In genomic region chr1:18093193-18093592, GRCh38 we compare ENCODE assay signal across 19 cellular contexts. TPM values are rescaled to one million over a fixed set of nuclear protein-coding genes. Genes with fewer than 3 reads are reported as not detected.
DNase-seq lines count a peak whose midpoint lies in the region; TF ChIP-seq lines count a peak whose summit lies in the region.
"Had no signal": no experiment of that assay in that cellular context is flagged by ENCODE, and none has a peak within 500 bp of the region (broad histone marks: within the 10 kb centered on the region; RNA-seq: fewer than 3 reads in every experiment).

No MANE protein-coding gene starts in this region.

- H3K9ac ChIP-seq in endodermal cell (ENCODE audit: extremely low read depth, low read length, poor library complexity, severe bottlenecking), result no peak overlapping the region
- H3K9ac ChIP-seq in trophoblast cell (ENCODE audit: low read length), result no peak overlapping the region

- H3K4me1 ChIP-seq in endodermal cell (ENCODE audit: control insufficient read depth, insufficient read depth, low read length) (peaks cover 13% of the 10 kb centered on the region), trophoblast cell (ENCODE audit: control insufficient read depth in 1 of 2, insufficient read depth in 2 of 2, low read length in 2 of 2) (peaks cover 29 to 40% of the 10 kb centered on the region in 2 experiments)
- H3K4me1 ChIP-seq: BE2C had no signal

- H3K4ac ChIP-seq in trophoblast cell (ENCODE audit: low read depth, low read length), result no peak overlapping the region

- no peaks in the 10 kb centered on the region for H3K79me2 ChIP-seq in trophoblast cell (ENCODE audit: control insufficient read depth, insufficient read depth, low read length, poor library complexity)

- H3K27ac ChIP-seq in VCaP, result peak overlapping the region; percentile 51
- no peak overlapping the region for H3K27ac ChIP-seq in endodermal cell (ENCODE audit: low read depth, low read length)
- H3K27ac ChIP-seq in trophoblast cell (ENCODE audit: low read depth, low read length), result peak overlapping the region; percentile 44

- H4K12ac ChIP-seq in trophoblast cell (ENCODE audit: low read depth, low read length), result no peak overlapping the region

- peaks cover 10% of the 10 kb centered on the region for H3K9me3 ChIP-seq in endodermal cell (ENCODE audit: control insufficient read depth, low read length)
- peaks cover 2% of the 10 kb centered on the region for H3K9me3 ChIP-seq in trophoblast cell (ENCODE audit: insufficient read depth, low read depth, low read length)
- H3K9me3 ChIP-seq: BE2C had no signal

- no peak overlapping the region for H3K4me3 Mint-ChIP-seq in endodermal cell
- H3K4me3 Mint-ChIP-seq: CD4-positive, CD25-positive, alpha-beta regulatory T cell; CD8-positive, alpha-beta memory T cell; HFFc6 had no signal

- H3K36me3 Mint-ChIP-seq in endodermal cell (ENCODE audit: low read depth), result no peaks in the 10 kb centered on the region
- H3K36me3 Mint-ChIP-seq: CD4-positive, CD25-positive, alpha-beta regulatory T cell; CD8-positive, alpha-beta memory T cell had no signal

- peaks cover 34% of the 10 kb centered on the region for H3K27me3 Mint-ChIP-seq in endodermal cell (ENCODE audit: insufficient read depth)

- H4K91ac ChIP-seq in trophoblast cell (ENCODE audit: low read depth, low read length), result no peak overlapping the region

- H2BK12ac ChIP-seq in trophoblast cell (ENCODE audit: low read length), result no peak overlapping the region

- H2BK5ac ChIP-seq in trophoblast cell (ENCODE audit: low read depth, low read length, poor library complexity), result no peak overlapping the region

- no peak overlapping the region for H3K4me3 ChIP-seq in H7 (ENCODE audit: insufficient read depth, low read depth, low read length)
- no peak overlapping the region for H3K4me3 ChIP-seq in endodermal cell (ENCODE audit: low read length)
- H3K4me3 ChIP-seq in trophoblast cell (ENCODE audit: low read depth, low read length), result no peak overlapping the region
- H3K4me3 ChIP-seq: GM12878 had no signal

- TF ChIP-seq CTCF in VCaP (conservative IDR thresholded peaks at IDR 0.05) (no peak), endodermal cell (conservative IDR thresholded peaks at IDR 0.05) (peak; percentile 38)

- no peak overlapping the region for H3K14ac ChIP-seq in trophoblast cell (ENCODE audit: low read length)

- H3K9me3 Mint-ChIP-seq in endodermal cell, result peaks cover 17% of the 10 kb centered on the region
- H3K9me3 Mint-ChIP-seq: HFFc6 had no signal

- peaks cover 4% of the 10 kb centered on the region for H3K79me1 ChIP-seq in trophoblast cell (ENCODE audit: low read length)

- H2BK120ac ChIP-seq in trophoblast cell (ENCODE audit: insufficient read depth, low read length, poor library complexity), result no peak overlapping the region

- peaks cover 35% of the 10 kb centered on the region for H3K4me1 Mint-ChIP-seq in endodermal cell
- H3K4me1 Mint-ChIP-seq: CD4-positive, CD25-positive, alpha-beta regulatory T cell; CD8-positive, alpha-beta memory T cell had no signal

- H2AK5ac ChIP-seq in trophoblast cell (ENCODE audit: low read length), result no peak overlapping the region

- no peak overlapping the region for H2AFZ ChIP-seq in trophoblast cell (ENCODE audit: insufficient read depth, low read length, poor library complexity)

- H3K27me3 ChIP-seq in H7 (ENCODE audit: control insufficient read depth, insufficient read depth, low read length), result peaks cover 6% of the 10 kb centered on the region; the same call in 1 of the 2 replicates
- peaks cover 15% of the 10 kb centered on the region for H3K27me3 ChIP-seq in endodermal cell (ENCODE audit: control insufficient read depth, insufficient read depth, low read length, poor library complexity, severe bottlenecking)
- H3K27me3 ChIP-seq in trophoblast cell (ENCODE audit: insufficient read depth, low read length), result no peaks in the 10 kb centered on the region
- H3K27me3 ChIP-seq: BE2C had no signal

- H3K4me2 ChIP-seq in trophoblast cell (ENCODE audit: low read length), result no peak overlapping the region

- no peak overlapping the region for H3K18ac ChIP-seq in trophoblast cell (ENCODE audit: low read length)

- DNase-seq in H7, result peak; percentile 56
- DNase-seq in endodermal cell, result peak; percentile 74
- DNase-seq in trophoblast cell, result no peak
- DNase-seq in GOT3 (lab: John Stamatoyannopoulos, UW), result no peak
- no peak for DNase-seq in DMS153 (lab: John Stamatoyannopoulos, UW)
- no peak for DNase-seq in T1000 (lab: John Stamatoyannopoulos, UW)
- DNase-seq: ACHN; BE2C; C1 segment of cervical spinal cord; CD4-positive, CD25-positive, alpha-beta regulatory T cell; CD8-positive, alpha-beta memory T cell; COR-L47; DMS 273 treated with DMSO at 0.1 percent for 48 hours; HFFc6; KG1 had no signal

- H3K23ac ChIP-seq in trophoblast cell (ENCODE audit: low read length), result no peak overlapping the region

- H4K8ac ChIP-seq in trophoblast cell (ENCODE audit: low read depth, low read length), result no peak overlapping the region

- 28 to 36% methylated on average over 2 of the region's 2 CpGs for WGBS in endodermal cell (ENCODE audit: insufficient coverage in 1 of 2, insufficient read length in 1 of 2), 2 experiments
- no CpG with 5 or more reads among the region's 2 CpGs for WGBS in trophoblast cell (ENCODE audit: extremely low coverage, insufficient coverage, insufficient read length)

- H3K27ac Mint-ChIP-seq in endodermal cell, result no peak overlapping the region
- H3K27ac Mint-ChIP-seq: CD4-positive, CD25-positive, alpha-beta regulatory T cell; HFFc6 had no signal

- H3K36me3 ChIP-seq in H7 (replicated peaks; ENCODE audit: control insufficient read depth, insufficient read depth, low read length), result no peaks in the 10 kb centered on the region
- H3K36me3 ChIP-seq in endodermal cell (ENCODE audit: control insufficient read depth, insufficient read depth, low read length), result no peaks in the 10 kb centered on the region
- no peaks in the 10 kb centered on the region for H3K36me3 ChIP-seq in trophoblast cell (ENCODE audit: control insufficient read depth in 1 of 2, insufficient read depth in 2 of 2, low read length in 2 of 2)
- H3K36me3 ChIP-seq: BE2C had no signal

RNA-seq across cellular contexts. Expression of gene IGSF21, which starts 14.4 kb away (rescaled TPM):
- 32.0 and 38.7 TPM in 2 replicates for total RNA-seq in H7 (2014; rRNA removed; shearing (Covaris generic))
- total RNA-seq in endodermal cell, result 1 to 10 TPM; 1.3 to 1.7 TPM
- 2.9 TPM for polyA plus RNA-seq in endodermal cell (2013, experiment 1 of 2)
- polyA plus RNA-seq in endodermal cell (2013, experiment 2 of 2), result 1.7 TPM
- polyA plus RNA-seq in trophoblast cell (2013), result 0.15 and 0.27 TPM in 2 replicates
- total RNA-seq: CD4-positive, CD25-positive, alpha-beta regulatory T cell; CD8-positive, alpha-beta memory T cell; G401; GM12878; H4; HFFc6 had no signal
- polyA plus RNA-seq: CD4-positive, CD25-positive, alpha-beta regulatory T cell; CD8-positive, alpha-beta memory T cell had no signal

Comparison
In these comparisons a context has a peak if more than half of its experiments do, and no peak if none do; other contexts are left out.
1. DNase-seq: peak in H7 (single experiment) and endodermal cell (single experiment); none in trophoblast cell (0 of 2), GOT3 (single experiment), DMS153 (single experiment) and T1000 (single experiment).
2. RNA of gene IGSF21, which starts 14.4 kb away (total RNA-seq): 32.0 to 38.7 TPM in H7; 1.3 to 1.7 TPM in endodermal cell; every median in the first group is over 10 times any median in the second.